ENCODE assay signal across 19 cellular contexts in the genomic region with DNA sequence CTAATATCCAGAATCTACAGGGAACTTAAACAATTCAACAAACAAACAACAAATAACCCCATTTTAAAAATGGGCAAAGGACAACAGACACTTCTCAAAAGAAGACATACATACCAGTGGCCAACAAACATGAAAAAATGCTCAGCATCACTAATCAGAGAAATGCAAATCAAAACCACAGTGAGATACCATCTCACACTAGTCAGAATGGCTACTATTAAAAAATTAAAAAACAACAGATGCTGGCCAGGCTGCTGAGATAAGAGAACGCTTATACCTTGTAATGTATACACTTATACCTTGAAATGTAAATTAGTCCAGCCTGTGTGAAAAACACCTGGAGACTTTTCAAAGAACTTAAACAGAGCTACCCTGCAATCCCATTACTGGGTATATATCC.
"Had no signal": no experiment of that assay in that cellular context is flagged by ENCODE, and none has a peak within 500 bp of the region (broad histone marks: within the 10 kb centered on the region; RNA-seq: fewer than 3 reads in every experiment).

No MANE protein-coding gene starts in this region.

- H3K4me1 Mint-ChIP-seq: naive thymus-derived CD8-positive, alpha-beta T cell; stimulated activated naive CD8-positive, alpha-beta T cell treated with anti-CD3 and anti-CD28 coated beads, Interleukin-15, amount 100 ng/mL, for 72 hours had no signal

- ATAC-seq: foreskin keratinocyte; heart left ventricle; left lobe of liver; naive thymus-derived CD8-positive, alpha-beta T cell; stimulated activated naive CD8-positive, alpha-beta T cell treated with anti-CD3 and anti-CD28 coated beads, Interleukin-15, amount 100 ng/mL, for 72 hours had no signal

- H3K4me3 ChIP-seq: esophagus muscularis mucosa, heart left ventricle, testis had no signal

- FAIRE-seq: bronchial epithelial cell, endometrium, islet of Langerhans had no signal

- H3K4me3 Mint-ChIP-seq: naive thymus-derived CD8-positive, alpha-beta T cell; stimulated activated naive CD8-positive, alpha-beta T cell treated with anti-CD3 and anti-CD28 coated beads, Interleukin-15, amount 100 ng/mL, for 72 hours had no signal

- H3K9me3 Mint-ChIP-seq: activated T-helper 2 cell treated with anti-CD3 and anti-CD28 coated beads, Interferon-gamma antibody, Interleukin-2, Interleukin-4, amounts not matched to agents 10 μg/mL and 5 μg/mL and 100 μg/mL, durations not matched to agents 14 hours and 24 hours and 36 hours; naive thymus-derived CD8-positive, alpha-beta T cell; stimulated activated naive CD8-positive, alpha-beta T cell treated with anti-CD3 and anti-CD28 coated beads, Interleukin-15, amount 100 ng/mL, for 72 hours had no signal

- H3K27me3 ChIP-seq: esophagus muscularis mucosa, foreskin keratinocyte, heart left ventricle, neutrophil, testis had no signal

- DNase-seq: activated CD4-positive, alpha-beta T cell treated with anti-CD3 and anti-CD28 coated beads for 48 hours; activated CD8-positive, alpha-beta memory T cell treated with anti-CD3 and anti-CD28 coated beads for 24 hours; activated naive CD4-positive, alpha-beta T cell treated with anti-CD3 and anti-CD28 coated beads, Interleukin-2, amount 50 U/mL, for 16 hours; amygdala; foreskin keratinocyte; heart left ventricle; mammary epithelial cell; naive thymus-derived CD8-positive, alpha-beta T cell; retina; stimulated activated CD4-positive, alpha-beta T cell treated with anti-CD3 and anti-CD28 coated beads, Interleukin-4, amount 100 ng/mL, for 4 hours; stimulated activated naive CD8-positive, alpha-beta T cell treated with anti-CD3 and anti-CD28 coated beads, Interleukin-15, amount 100 ng/mL, for 72 hours; testis had no signal

- H3K27ac ChIP-seq: esophagus muscularis mucosa, foreskin keratinocyte, heart left ventricle, neutrophil, testis had no signal

- H3K27ac Mint-ChIP-seq: activated T-helper 2 cell treated with anti-CD3 and anti-CD28 coated beads, Interferon-gamma antibody, Interleukin-2, Interleukin-4, amounts not matched to agents 10 μg/mL and 5 μg/mL and 100 μg/mL, durations not matched to agents 14 hours and 24 hours and 36 hours; naive thymus-derived CD8-positive, alpha-beta T cell; stimulated activated naive CD8-positive, alpha-beta T cell treated with anti-CD3 and anti-CD28 coated beads, Interleukin-15, amount 100 ng/mL, for 72 hours had no signal

- H3K9me3 ChIP-seq: esophagus muscularis mucosa, neutrophil, testis had no signal

- H3K36me3 Mint-ChIP-seq: naive thymus-derived CD8-positive, alpha-beta T cell had no signal

- H3K36me3 ChIP-seq: esophagus muscularis mucosa, heart left ventricle, neutrophil had no signal

- H3K4me1 ChIP-seq: foreskin keratinocyte, testis had no signal

- H3K27me3 Mint-ChIP-seq: stimulated activated naive CD8-positive, alpha-beta T cell treated with anti-CD3 and anti-CD28 coated beads, Interleukin-15, amount 100 ng/mL, for 72 hours had no signal
